Comparison of ENCODE assay signal across 24 cellular contexts in the genomic region with DNA sequence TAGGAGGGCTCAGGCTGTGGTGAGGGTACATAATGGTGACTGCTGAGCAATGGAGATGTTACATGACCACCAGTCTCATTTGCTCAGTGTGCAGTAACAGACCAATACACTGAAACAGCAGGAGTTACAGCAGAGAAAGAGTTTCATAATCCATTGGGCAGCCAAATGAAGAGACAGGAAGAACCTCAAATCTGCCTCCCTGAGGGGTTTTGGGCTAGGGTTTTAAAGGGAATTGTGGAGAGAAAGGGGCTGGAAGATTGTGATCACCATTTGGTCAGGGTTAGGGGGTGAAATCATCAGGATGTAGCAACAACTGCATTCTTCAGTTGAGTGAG.
"Had no signal": no experiment of that assay in that cellular context is flagged by ENCODE, and none has a peak within 500 bp of the region (broad histone marks: within the 10 kb centered on the region; RNA-seq: fewer than 3 reads in every experiment).

No MANE protein-coding gene starts in this region.

- H3K9me2 ChIP-seq: SK-N-SH had no signal

- H3K4me3 Mint-ChIP-seq: activated CD4-positive, alpha-beta memory T cell treated with anti-CD3 and anti-CD28 coated beads for 36 hours; activated CD4-positive, alpha-beta T cell treated with anti-CD3 and anti-CD28 coated beads, Interleukin-2, amount 10 ng/mL, durations not matched to agents 7 days and 5 days; activated naive CD4-positive, alpha-beta T cell treated with anti-CD3 and anti-CD28 coated beads for 36 hours; activated naive CD8-positive, alpha-beta T cell; activated T-helper 17 cell treated with anti-CD3 and anti-CD28 coated beads, Interleukin-2, amount 50 U/mL, for 72 hours had no signal

- H3K9me3 ChIP-seq: SK-N-SH had no signal

- H3K27ac Mint-ChIP-seq: activated CD4-positive, alpha-beta memory T cell treated with anti-CD3 and anti-CD28 coated beads for 36 hours; activated CD4-positive, alpha-beta T cell treated with anti-CD3 and anti-CD28 coated beads, Interleukin-2, amount 10 ng/mL, durations not matched to agents 7 days and 5 days; activated naive CD4-positive, alpha-beta T cell treated with anti-CD3 and anti-CD28 coated beads for 36 hours; activated naive CD8-positive, alpha-beta T cell; activated T-helper 17 cell treated with anti-CD3 and anti-CD28 coated beads, Interleukin-2, amount 50 U/mL, for 72 hours had no signal

- H3K9ac ChIP-seq: SK-N-SH had no signal

- H3K36me3 Mint-ChIP-seq: activated CD4-positive, alpha-beta memory T cell treated with anti-CD3 and anti-CD28 coated beads for 36 hours had no signal

- H3K4me2 ChIP-seq: SK-N-SH had no signal

- ATAC-seq: activated T-helper 17 cell treated with anti-CD3 and anti-CD28 coated beads, Interleukin-2, amount 50 U/mL, for 72 hours; Right ventricle myocardium inferior had no signal

- H3K27me3 ChIP-seq: brain microvascular endothelial cell had no signal

- H3K4me1 Mint-ChIP-seq: activated T-helper 17 cell treated with anti-CD3 and anti-CD28 coated beads, Interleukin-2, amount 50 U/mL, for 72 hours had no signal

- DNase-seq: activated CD4-positive, alpha-beta memory T cell treated with anti-CD3 and anti-CD28 coated beads for 36 hours; activated CD4-positive, alpha-beta T cell treated with anti-CD3 and anti-CD28 coated beads, Interleukin-2, amount 10 ng/mL, durations not matched to agents 7 days and 5 days; activated CD4-positive, CD25-positive, alpha-beta regulatory T cell; activated gamma-delta T cell; activated T-cell treated with anti-CD3 and anti-CD28 coated beads for 4 hours; activated T-cell treated with anti-CD3 and anti-CD28 coated beads, Interleukin-2, amount 50 U/mL, for 48 hours; amygdala; Kasumi-1; KBM-7; NCI-H1092; NCI-H1417; NCI-H2029; NCI-H2107; NCI-H345; NCI-H510A; NCI-H526 treated with DMSO at 0.1 percent for 48 hours; SK-N-SH; T-helper 1 cell had no signal

- H3K27ac ChIP-seq: brain microvascular endothelial cell, VCaP had no signal

- H3K36me3 ChIP-seq: brain microvascular endothelial cell had no signal
